Comparison of ENCODE assay signal across 18 cellular contexts in the genomic region with DNA sequence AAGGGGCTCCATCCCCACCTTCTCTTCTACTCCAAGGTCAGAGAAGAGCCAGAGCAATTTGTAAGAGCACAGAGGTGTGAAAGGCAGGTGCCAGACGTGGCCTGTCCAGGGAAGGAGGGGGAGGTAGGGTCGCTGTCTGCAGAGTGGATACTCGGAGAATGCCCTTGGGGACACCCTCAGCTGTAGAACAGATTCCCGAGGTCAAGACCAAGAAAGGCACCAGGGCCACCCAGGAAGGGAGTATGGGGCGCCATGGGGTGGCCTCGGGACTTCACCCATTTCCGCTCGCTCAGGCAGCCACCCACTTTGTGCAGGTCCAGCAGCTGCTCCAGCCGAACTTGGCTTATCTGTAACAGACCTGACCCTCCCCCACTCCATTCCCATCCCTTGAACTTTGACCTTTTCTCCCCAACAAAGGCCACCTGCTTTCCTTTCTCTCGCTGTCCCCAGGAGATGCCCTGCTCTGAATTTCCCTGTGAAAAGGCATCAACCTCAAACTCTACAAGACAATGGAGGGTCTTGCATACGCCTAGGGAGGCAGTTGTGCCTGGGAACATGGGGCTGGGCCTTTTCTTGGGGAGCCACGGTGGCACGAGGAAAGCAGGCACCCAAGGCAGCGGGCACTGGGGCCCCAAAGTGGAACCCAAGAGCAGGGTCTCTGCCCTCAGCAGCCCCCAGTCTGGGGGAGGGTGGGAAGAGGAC.
"Had no signal": no experiment of that assay in that cellular context is flagged by ENCODE, and none has a peak within 500 bp of the region (broad histone marks: within the 10 kb centered on the region; RNA-seq: fewer than 3 reads in every experiment).

No MANE protein-coding gene starts in this region.

- H3K9me3 ChIP-seq: esophagus muscularis mucosa, mucosa of descending colon, upper lobe of right lung had no signal

- H3K27ac Mint-ChIP-seq: activated CD8-positive, alpha-beta T cell treated with anti-CD3 and anti-CD28 coated beads for 36 hours; activated T-helper 1 cell treated with anti-CD3 and anti-CD28 coated beads, Interleukin-12 subunit alpha, Interleukin-12 subunit beta, Interleukin-2, Interleukin-4 antibody, amounts not matched to agents 30 ng/mL and 10 ng/mL and 1 ng/mL, durations not matched to agents 14 hours and 24 hours and 36 hours; immature natural killer cell; natural killer cell; T-helper 2 cell treated with Interferon-gamma antibody and Interleukin-4, amounts not matched to agents 5 μg/mL and 100 μg/mL, for 36 hours had no signal

- H3K4me1 ChIP-seq: esophagus muscularis mucosa, upper lobe of right lung had no signal

- H3K4me1 Mint-ChIP-seq: immature natural killer cell, natural killer cell had no signal

- DNase-seq: activated CD4-positive, alpha-beta T cell treated with anti-CD3 and anti-CD28 coated beads for 4 hours; activated CD8-positive, alpha-beta memory T cell treated with anti-CD3 and anti-CD28 coated beads, Interleukin-2, amount 50 U/mL, for 4 hours; activated CD8-positive, alpha-beta T cell treated with anti-CD3 and anti-CD28 coated beads for 36 hours; activated naive CD4-positive, alpha-beta T cell; aorta; dorsolateral prefrontal cortex; immature natural killer cell; left cardiac atrium; mucosa of descending colon; natural killer cell; stimulated activated CD4-positive, alpha-beta T cell treated with anti-CD3 and anti-CD28 coated beads, Interleukin-4, amount 100 ng/mL, for 1 hour; stimulated activated CD8-positive, alpha-beta memory T cell treated with anti-CD3 and anti-CD28 coated beads, Interleukin-4, amount 100 ng/mL, for 48 hours; stimulated activated naive CD8-positive, alpha-beta T cell treated with anti-CD3 and anti-CD28 coated beads, Interleukin-15, Interleukin-2, amounts not matched to agents 100 U/mL and 50 U/mL, for 24 hours; SW 1271; upper lobe of right lung had no signal

- ATAC-seq: activated CD8-positive, alpha-beta T cell treated with anti-CD3 and anti-CD28 coated beads for 36 hours; left cardiac atrium; mucosa of descending colon; natural killer cell; stimulated activated naive CD8-positive, alpha-beta T cell treated with anti-CD3 and anti-CD28 coated beads, Interleukin-15, Interleukin-2, amounts not matched to agents 100 U/mL and 50 U/mL, for 24 hours; upper lobe of right lung had no signal

- H3K4me3 ChIP-seq: dorsolateral prefrontal cortex, esophagus muscularis mucosa, mucosa of descending colon, upper lobe of right lung had no signal

- H3K4me3 Mint-ChIP-seq: activated CD8-positive, alpha-beta T cell treated with anti-CD3 and anti-CD28 coated beads for 36 hours; activated T-helper 1 cell treated with anti-CD3 and anti-CD28 coated beads, Interleukin-12 subunit alpha, Interleukin-12 subunit beta, Interleukin-2, Interleukin-4 antibody, amounts not matched to agents 30 ng/mL and 10 ng/mL and 1 ng/mL, durations not matched to agents 14 hours and 24 hours and 36 hours; immature natural killer cell; natural killer cell; T-helper 2 cell treated with Interferon-gamma antibody and Interleukin-4, amounts not matched to agents 5 μg/mL and 100 μg/mL, for 36 hours had no signal

- H3K27ac ChIP-seq: dorsolateral prefrontal cortex, esophagus muscularis mucosa, upper lobe of right lung had no signal

- H3K9me3 Mint-ChIP-seq: activated CD8-positive, alpha-beta T cell treated with anti-CD3 and anti-CD28 coated beads for 36 hours; activated T-helper 1 cell treated with anti-CD3 and anti-CD28 coated beads, Interleukin-12 subunit alpha, Interleukin-12 subunit beta, Interleukin-2, Interleukin-4 antibody, amounts not matched to agents 30 ng/mL and 10 ng/mL and 1 ng/mL, durations not matched to agents 14 hours and 24 hours and 36 hours; natural killer cell; T-helper 2 cell treated with Interferon-gamma antibody and Interleukin-4, amounts not matched to agents 5 μg/mL and 100 μg/mL, for 36 hours had no signal

- H3K27me3 ChIP-seq: dorsolateral prefrontal cortex, esophagus muscularis mucosa, upper lobe of right lung had no signal

- H3K36me3 Mint-ChIP-seq: immature natural killer cell, natural killer cell had no signal

- H3K36me3 ChIP-seq: esophagus muscularis mucosa, upper lobe of right lung had no signal

- H3K27me3 Mint-ChIP-seq: activated CD8-positive, alpha-beta T cell treated with anti-CD3 and anti-CD28 coated beads for 36 hours had no signal
